11 cellular contexts compared by ENCODE assay signal in the genomic region with DNA sequence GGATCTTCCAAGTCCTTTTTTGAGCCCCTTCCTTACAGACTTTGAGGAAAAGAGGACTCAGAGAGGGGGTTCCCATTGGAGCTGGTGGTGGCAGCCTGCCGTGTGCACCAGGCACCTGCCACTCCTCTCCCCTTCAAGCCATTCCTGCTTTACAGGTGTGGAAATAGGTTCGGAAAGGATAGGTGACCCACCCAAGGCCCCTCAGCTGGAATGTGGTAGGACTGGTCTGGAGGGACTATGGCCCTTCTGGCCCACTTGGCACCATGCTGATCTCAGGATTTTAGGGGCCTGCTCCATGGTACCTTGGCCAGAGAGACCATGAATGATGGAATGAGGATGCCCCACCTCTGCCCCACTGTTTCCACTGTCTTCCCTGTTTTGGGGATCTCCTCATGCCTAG. TPM values are rescaled to one million over a fixed set of nuclear protein-coding genes. Genes with fewer than 3 reads are reported as not detected.
DNase-seq lines count a peak whose midpoint lies in the region; ATAC-seq and TF ChIP-seq lines count a peak whose summit lies in the region.
"Had no signal": no experiment of that assay in that cellular context is flagged by ENCODE, and none has a peak within 500 bp of the region (broad histone marks: within the 10 kb centered on the region; RNA-seq: fewer than 3 reads in every experiment).

No MANE protein-coding gene starts in this region.

- DNase-seq in colonic mucosa (peak; percentile 37), dermis blood vessel endothelial cell (no peak), GM20000 (ENCODE audit: low spot score) (no peak)
- DNase-seq in naive thymus-derived CD8-positive, alpha-beta T cell, result no peak
- no peak for DNase-seq in effector CD4-positive, alpha-beta T cell
- DNase-seq: NCI-H2081 treated with DMSO at 0.1 percent for 48 hours, nucleus accumbens, trophoblast cell had no signal

- H3K4me3 Mint-ChIP-seq in naive thymus-derived CD8-positive, alpha-beta T cell, result peak overlapping the region; percentile 81 to 94 (median 90)

- TF ChIP-seq CTCF in KMS-11 (conservative IDR thresholded peaks at IDR 0.05; ENCODE audit: low read depth, low read length) (no peak), colonic mucosa (IDR thresholded peaks at IDR 0.05) (no peak), GM20000 (IDR thresholded peaks at IDR 0.05; ENCODE audit: extremely low read depth, missing control alignments) (no peak)

- no peaks in the 10 kb centered on the region for H3K36me3 ChIP-seq in BLaER1 treated with 17β-estradiol and CSF1 and Interleukin-3, amounts not matched to agents 10 nM and 100 nM
- H3K36me3 ChIP-seq in KMS-11 (ENCODE audit: insufficient read depth) (no peaks in the 10 kb centered on the region), colonic mucosa (no peaks in the 10 kb centered on the region)

- H3K9me3 Mint-ChIP-seq in naive thymus-derived CD8-positive, alpha-beta T cell, result peaks cover 0 to 2% (median 0%) of the 10 kb centered on the region in 9 donors

- H3K4me1 Mint-ChIP-seq in naive thymus-derived CD8-positive, alpha-beta T cell, result peaks cover 24 to 40% (median 35%) of the 10 kb centered on the region in 4 donors

- H3K9me3 ChIP-seq in BLaER1 treated with 17β-estradiol and CSF1 and Interleukin-3, amounts not matched to agents 10 nM and 100 nM (replicated peaks in 1 of 11), result peaks cover 0 to 18% (median 16%) of the 10 kb centered on the region in 11 experiments; a peak in 15 of 22 replicates
- H3K9me3 ChIP-seq in colonic mucosa, result no peaks in the 10 kb centered on the region

- H2AFZ ChIP-seq in KMS-11 (ENCODE audit: low read depth), result no peak overlapping the region

- H3K4me3 ChIP-seq in BLaER1 treated with 17β-estradiol and CSF1 and Interleukin-3, amounts not matched to agents 10 nM and 100 nM, result peak overlapping the region in 5 of 10 experiments; percentile 70 to 81 (median 79); a peak in 4 of 20 replicates
- H3K4me3 ChIP-seq in KMS-11 (IDR thresholded peaks at IDR 0.05; ENCODE audit: insufficient read depth, low read depth, low read length) (no peak overlapping the region), colonic mucosa (peak overlapping the region; percentile 61)

- no peak for ATAC-seq in naive thymus-derived CD8-positive, alpha-beta T cell
- no peak for ATAC-seq in GM21367 (IDR thresholded peaks at IDR 0.05; ENCODE audit: unreplicated experiment)

- H3K9ac ChIP-seq in BLaER1 treated with 17β-estradiol and CSF1 and Interleukin-3, amounts not matched to agents 10 nM and 100 nM, result peak overlapping the region in 1 of 11 experiments; percentile 80; a peak in 2 of 22 replicates
- H3K9ac ChIP-seq in KMS-11 (no peak overlapping the region), colonic mucosa (ENCODE audit: low read depth in 2 of 2, low read length in 2 of 2) (peak overlapping the region; percentile 76 to 85)

- H3K36me3 Mint-ChIP-seq in naive thymus-derived CD8-positive, alpha-beta T cell, result peaks cover 0 to 5% (median 2%) of the 10 kb centered on the region in 3 donors

- H3K27me3 Mint-ChIP-seq in naive thymus-derived CD8-positive, alpha-beta T cell, result peaks cover 0 to 2% (median 0%) of the 10 kb centered on the region in 5 donors

- H4K20me1 ChIP-seq in BLaER1 treated with 17β-estradiol and CSF1 and Interleukin-3, amounts not matched to agents 10 nM and 100 nM, result peaks cover 0 to 11% (median 0%) of the 10 kb centered on the region in 11 experiments; a peak in 2 of 22 replicates
- H4K20me1 ChIP-seq in KMS-11 (ENCODE audit: insufficient read depth), result no peaks in the 10 kb centered on the region

- peak overlapping the region; percentile 88 to 100 (median 99) for H3K4me2 ChIP-seq in BLaER1 treated with 17β-estradiol and CSF1 and Interleukin-3, amounts not matched to agents 10 nM and 100 nM
- peak overlapping the region; percentile 93; the same call in 1 of the 2 replicates for H3K4me2 ChIP-seq in KMS-11

- no peak overlapping the region for H3K27ac ChIP-seq in BLaER1 treated with 17β-estradiol and CSF1 and Interleukin-3, amounts not matched to agents 10 nM and 100 nM
- H3K27ac ChIP-seq in KMS-11 (no peak overlapping the region), colonic mucosa (peak overlapping the region; percentile 86)

- peaks cover 13 to 26% (median 19%) of the 10 kb centered on the region in 11 experiments; a peak in 21 of 22 replicates for H3K27me3 ChIP-seq in BLaER1 treated with 17β-estradiol and CSF1 and Interleukin-3, amounts not matched to agents 10 nM and 100 nM
- H3K27me3 ChIP-seq in KMS-11 (ENCODE audit: insufficient read depth, low read depth), result no peaks in the 10 kb centered on the region
- no peaks in the 10 kb centered on the region for H3K27me3 ChIP-seq in colonic mucosa

- POLR2A ChIA-PET in naive thymus-derived CD8-positive, alpha-beta T cell (lab: Charles Lee), result interaction anchor here (3.9 kb wide), 1 partner anchor 11 kb away, joined by 19 read pairs; a partner anchor contains a TSS

- peaks cover 17 to 43% (median 25%) of the 10 kb centered on the region in 10 experiments; a peak in 19 of 20 replicates for H3K4me1 ChIP-seq in BLaER1 treated with 17β-estradiol and CSF1 and Interleukin-3, amounts not matched to agents 10 nM and 100 nM
- H3K4me1 ChIP-seq in KMS-11 (ENCODE audit: low read depth, poor library complexity, severe bottlenecking) (peaks cover 16% of the 10 kb centered on the region), colonic mucosa (peaks cover 11% of the 10 kb centered on the region)

- no peak overlapping the region for H3K27ac Mint-ChIP-seq in naive thymus-derived CD8-positive, alpha-beta T cell

- H3K79me2 ChIP-seq in KMS-11 (ENCODE audit: insufficient read depth, low read depth), result no peaks in the 10 kb centered on the region

- intact Hi-C loops in colonic mucosa (cut with DNase I), result no loop called here

RNA-seq across cellular contexts. Expression of a gene that starts 1.4 kb away (rescaled TPM):
- total RNA-seq in colonic mucosa (100 to 1,000 TPM in 1 of 2 donors, 10 to 100 TPM in 1; 69.6 to 145 TPM), dermis blood vessel endothelial cell (0.14 and 0.34 TPM in 2 replicates)
- 1 to 10 TPM; 8.7 to 9.3 TPM for total RNA-seq in naive thymus-derived CD8-positive, alpha-beta T cell
- polyA plus RNA-seq in naive thymus-derived CD8-positive, alpha-beta T cell, result 1 to 10 TPM; 4.6 to 8.4 (median 8.1) TPM

RNA-seq across cellular contexts. Expression of a gene that starts 12.5 kb away (rescaled TPM):
- total RNA-seq in colonic mucosa (10 to 100 TPM; 19.5 to 22.0 TPM), dermis blood vessel endothelial cell (8.0 and 12.6 TPM in 2 replicates)
- 10 to 100 TPM; 14.6 to 18.1 TPM for total RNA-seq in naive thymus-derived CD8-positive, alpha-beta T cell
- 10 to 100 TPM in 1 of 3 donors, 1 to 10 TPM in 2; 6.3 to 12.7 (median 6.4) TPM for polyA plus RNA-seq in naive thymus-derived CD8-positive, alpha-beta T cell

Comparison
In these comparisons a context has a peak if more than half of its experiments do, and no peak if none do; other contexts are left out.
1. RNA of a gene that starts 1.4 kb away (total RNA-seq): 69.6 to 145 TPM in colonic mucosa; 8.7 to 9.3 TPM in naive thymus-derived CD8-positive, alpha-beta T cell and 0.14 to 0.34 TPM in dermis blood vessel endothelial cell; every median in the first group is over 4 times any median in the second.